ENCODE assay signal across 1 cellular context in the genomic region with DNA sequence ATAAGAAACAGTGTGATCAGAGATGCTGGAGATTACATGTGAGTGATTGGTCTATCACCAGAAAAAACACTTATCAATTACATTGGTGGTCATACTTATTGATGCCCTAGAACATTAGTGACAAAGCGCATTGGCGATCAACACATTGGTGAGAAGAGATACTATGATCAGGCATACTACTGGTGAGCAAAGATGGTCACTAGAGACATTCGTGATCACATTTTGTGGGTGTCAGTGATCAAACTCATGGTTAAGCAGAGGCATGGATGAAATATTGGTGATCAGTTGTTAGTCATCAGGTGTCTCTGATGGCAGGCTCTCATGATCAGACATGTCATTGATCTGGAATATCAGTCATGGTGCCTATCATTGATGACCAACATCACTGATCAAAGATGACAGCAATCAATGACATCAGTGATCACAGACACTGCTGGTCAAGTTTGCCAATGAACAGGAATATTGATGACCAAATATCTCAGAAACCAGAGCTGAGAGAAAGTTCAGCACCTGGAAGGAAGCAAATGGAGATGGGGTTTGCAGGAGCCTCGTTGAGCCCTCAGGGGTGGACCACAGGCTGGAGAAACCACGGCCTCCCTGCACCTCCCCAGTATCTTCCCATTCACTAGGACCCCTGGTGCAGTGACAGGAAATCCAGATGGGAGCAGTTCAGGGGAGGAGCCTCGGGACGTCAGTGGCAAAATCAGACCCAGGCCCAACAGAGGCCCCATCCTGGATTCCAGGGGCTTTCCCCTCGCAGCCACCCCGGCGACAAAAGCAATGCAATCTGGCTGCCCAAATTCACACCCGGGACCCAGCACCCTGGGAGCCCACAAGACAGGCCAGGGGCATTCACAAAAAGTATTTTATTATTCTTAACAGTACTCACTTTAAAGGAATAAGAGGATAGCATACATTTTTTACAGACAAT.
TF ChIP-seq lines count a peak whose summit lies in the region.

No MANE protein-coding gene starts in this region.

TF ChIP-seq in K562, 482 proteins besides CTCF, POLR2A, EP300 and RAD21 (continued from another document and continues in another):
- TF ChIP-seq, protein P1, sequence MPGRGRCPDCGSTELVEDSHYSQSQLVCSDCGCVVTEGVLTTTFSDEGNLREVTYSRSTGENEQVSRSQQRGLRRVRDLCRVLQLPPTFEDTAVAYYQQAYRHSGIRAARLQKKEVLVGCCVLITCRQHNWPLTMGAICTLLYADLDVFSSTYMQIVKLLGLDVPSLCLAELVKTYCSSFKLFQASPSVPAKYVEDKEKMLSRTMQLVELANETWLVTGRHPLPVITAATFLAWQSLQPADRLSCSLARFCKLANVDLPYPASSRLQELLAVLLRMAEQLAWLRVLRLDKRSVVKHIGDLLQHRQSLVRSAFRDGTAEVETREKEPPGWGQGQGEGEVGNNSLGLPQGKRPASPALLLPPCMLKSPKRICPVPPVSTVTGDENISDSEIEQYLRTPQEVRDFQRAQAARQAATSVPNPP (IDR thresholded peaks at IDR 0.05; ENCODE audit: borderline replicate concordance, insufficient read depth, insufficient read length): no peak
- TF ChIP-seq, protein P2, sequence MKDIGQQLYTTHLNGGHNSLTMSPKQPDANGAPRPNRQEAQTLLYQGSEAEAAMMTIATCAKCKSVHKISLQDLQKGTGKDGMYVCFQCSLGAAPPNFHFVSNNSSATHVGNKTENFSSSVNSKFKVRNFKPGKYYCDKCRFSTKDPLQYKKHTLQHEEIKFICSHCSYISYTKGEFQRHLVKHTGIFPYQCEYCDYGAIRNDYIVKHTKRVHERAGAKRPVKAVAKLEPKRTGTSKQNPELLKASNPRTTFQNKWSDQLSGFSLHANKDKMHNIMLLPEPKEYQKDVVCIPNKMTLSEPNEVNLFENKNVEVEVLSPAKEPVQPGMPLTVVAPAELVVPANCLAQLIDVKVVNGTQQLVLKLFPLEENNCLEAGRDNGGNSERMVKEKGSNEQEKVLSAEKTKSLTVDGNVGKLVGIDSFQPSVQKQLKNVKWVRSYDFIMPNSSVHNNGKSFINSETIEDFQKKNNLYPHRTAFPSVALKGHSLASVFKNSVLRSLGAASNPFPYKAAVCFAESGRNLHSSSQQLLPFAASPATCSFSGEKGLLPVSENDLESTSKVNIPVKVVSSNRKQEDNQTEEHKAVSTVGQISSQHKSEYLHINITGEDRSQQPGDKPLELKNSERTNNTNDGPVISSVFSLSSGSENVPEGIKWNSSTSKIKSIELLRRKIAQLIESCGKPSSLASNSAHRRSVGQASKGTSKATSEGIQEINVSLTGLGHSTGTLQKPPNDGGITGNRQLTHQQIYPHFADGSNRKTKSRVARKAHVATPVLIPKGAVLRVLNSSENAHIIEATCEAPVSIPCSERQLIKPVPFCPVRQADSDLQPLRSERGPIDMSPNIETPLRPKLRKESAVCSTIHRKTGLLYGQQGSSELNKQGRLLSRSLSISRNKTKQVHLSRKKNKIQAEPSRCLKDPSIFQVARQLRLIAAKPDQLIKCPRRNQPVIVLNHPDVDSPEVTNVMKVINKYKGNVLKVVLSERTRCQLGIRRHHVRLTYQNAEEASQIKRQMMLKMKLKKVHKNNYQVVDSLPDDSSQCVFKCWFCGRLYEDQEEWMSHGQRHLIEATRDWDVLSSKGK (CRISPR knock-in tag; IDR thresholded peaks at IDR 0.05): peak; percentile 63; the same call in 1 of the 2 replicates
- 0 out of 2 replicates have a peak, but pooled peaks have one; percentile 25 for TF ChIP-seq FOSL1 (tag; conservative IDR thresholded peaks at IDR 0.05)
- peak; percentile 15; the same call in 1 of the 2 replicates for TF ChIP-seq CHD2 (IDR thresholded peaks at IDR 0.05; ENCODE audit: low read depth, low read length)
- TF ChIP-seq, protein P3, sequence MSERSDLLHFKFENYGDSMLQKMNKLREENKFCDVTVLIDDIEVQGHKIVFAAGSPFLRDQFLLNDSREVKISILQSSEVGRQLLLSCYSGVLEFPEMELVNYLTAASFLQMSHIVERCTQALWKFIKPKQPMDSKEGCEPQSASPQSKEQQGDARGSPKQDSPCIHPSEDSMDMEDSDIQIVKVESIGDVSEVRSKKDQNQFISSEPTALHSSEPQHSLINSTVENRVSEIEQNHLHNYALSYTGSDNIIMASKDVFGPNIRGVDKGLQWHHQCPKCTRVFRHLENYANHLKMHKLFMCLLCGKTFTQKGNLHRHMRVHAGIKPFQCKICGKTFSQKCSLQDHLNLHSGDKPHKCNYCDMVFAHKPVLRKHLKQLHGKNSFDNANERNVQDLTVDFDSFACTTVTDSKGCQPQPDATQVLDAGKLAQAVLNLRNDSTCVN (CRISPR knock-in tag; IDR thresholded peaks at IDR 0.05): no peak
- TF ChIP-seq ZKSCAN1 (IDR thresholded peaks at IDR 0.05; ENCODE audit: low read depth, low read length): no peak
- TF ChIP-seq MTA3 (IDR thresholded peaks at IDR 0.05; ENCODE audit: borderline replicate concordance): peak; percentile 56; the same call in 1 of the 2 replicates
- TF ChIP-seq, protein P4, sequence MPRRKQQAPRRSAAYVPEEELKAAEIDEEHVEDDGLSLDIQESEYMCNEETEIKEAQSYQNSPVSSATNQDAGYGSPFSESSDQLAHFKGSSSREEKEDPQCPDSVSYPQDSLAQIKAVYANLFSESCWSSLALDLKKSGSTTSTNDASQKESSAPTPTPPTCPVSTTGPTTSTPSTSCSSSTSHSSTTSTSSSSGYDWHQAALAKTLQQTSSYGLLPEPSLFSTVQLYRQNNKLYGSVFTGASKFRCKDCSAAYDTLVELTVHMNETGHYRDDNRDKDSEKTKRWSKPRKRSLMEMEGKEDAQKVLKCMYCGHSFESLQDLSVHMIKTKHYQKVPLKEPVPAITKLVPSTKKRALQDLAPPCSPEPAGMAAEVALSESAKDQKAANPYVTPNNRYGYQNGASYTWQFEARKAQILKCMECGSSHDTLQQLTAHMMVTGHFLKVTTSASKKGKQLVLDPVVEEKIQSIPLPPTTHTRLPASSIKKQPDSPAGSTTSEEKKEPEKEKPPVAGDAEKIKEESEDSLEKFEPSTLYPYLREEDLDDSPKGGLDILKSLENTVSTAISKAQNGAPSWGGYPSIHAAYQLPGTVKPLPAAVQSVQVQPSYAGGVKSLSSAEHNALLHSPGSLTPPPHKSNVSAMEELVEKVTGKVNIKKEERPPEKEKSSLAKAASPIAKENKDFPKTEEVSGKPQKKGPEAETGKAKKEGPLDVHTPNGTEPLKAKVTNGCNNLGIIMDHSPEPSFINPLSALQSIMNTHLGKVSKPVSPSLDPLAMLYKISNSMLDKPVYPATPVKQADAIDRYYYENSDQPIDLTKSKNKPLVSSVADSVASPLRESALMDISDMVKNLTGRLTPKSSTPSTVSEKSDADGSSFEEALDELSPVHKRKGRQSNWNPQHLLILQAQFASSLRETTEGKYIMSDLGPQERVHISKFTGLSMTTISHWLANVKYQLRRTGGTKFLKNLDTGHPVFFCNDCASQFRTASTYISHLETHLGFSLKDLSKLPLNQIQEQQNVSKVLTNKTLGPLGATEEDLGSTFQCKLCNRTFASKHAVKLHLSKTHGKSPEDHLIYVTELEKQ (CRISPR knock-in tag; IDR thresholded peaks at IDR 0.05): no peak
- TF ChIP-seq ETV5 (CRISPR knock-in tag; IDR thresholded peaks at IDR 0.05; ENCODE audit: low read depth): no peak
- TF ChIP-seq EHMT2 (IDR thresholded peaks at IDR 0.05): no peak
- TF ChIP-seq CBX1 (IDR thresholded peaks at IDR 0.05; ENCODE audit: low read depth): no peak
- 0 out of 2 replicates have a peak, but pooled peaks have one; percentile 26 for TF ChIP-seq ZNF717 (CRISPR knock-in tag; IDR thresholded peaks at IDR 0.05)
- TF ChIP-seq, protein P5, sequence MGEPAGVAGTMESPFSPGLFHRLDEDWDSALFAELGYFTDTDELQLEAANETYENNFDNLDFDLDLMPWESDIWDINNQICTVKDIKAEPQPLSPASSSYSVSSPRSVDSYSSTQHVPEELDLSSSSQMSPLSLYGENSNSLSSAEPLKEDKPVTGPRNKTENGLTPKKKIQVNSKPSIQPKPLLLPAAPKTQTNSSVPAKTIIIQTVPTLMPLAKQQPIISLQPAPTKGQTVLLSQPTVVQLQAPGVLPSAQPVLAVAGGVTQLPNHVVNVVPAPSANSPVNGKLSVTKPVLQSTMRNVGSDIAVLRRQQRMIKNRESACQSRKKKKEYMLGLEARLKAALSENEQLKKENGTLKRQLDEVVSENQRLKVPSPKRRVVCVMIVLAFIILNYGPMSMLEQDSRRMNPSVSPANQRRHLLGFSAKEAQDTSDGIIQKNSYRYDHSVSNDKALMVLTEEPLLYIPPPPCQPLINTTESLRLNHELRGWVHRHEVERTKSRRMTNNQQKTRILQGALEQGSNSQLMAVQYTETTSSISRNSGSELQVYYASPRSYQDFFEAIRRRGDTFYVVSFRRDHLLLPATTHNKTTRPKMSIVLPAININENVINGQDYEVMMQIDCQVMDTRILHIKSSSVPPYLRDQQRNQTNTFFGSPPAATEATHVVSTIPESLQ (CRISPR knock-in tag; IDR thresholded peaks at IDR 0.05): no peak
- TF ChIP-seq POLR2G (IDR thresholded peaks at IDR 0.05; ENCODE audit: low read depth, low read length): peak; percentile 75
- no peak for TF ChIP-seq GTF2F1 (IDR thresholded peaks at IDR 0.05; ENCODE audit: low read depth, low read length)
- TF ChIP-seq CBX3 (IDR thresholded peaks at IDR 0.05; ENCODE audit: borderline replicate concordance in 1 of 2, low read length in 2 of 2): no peak
- TF ChIP-seq, protein P6, sequence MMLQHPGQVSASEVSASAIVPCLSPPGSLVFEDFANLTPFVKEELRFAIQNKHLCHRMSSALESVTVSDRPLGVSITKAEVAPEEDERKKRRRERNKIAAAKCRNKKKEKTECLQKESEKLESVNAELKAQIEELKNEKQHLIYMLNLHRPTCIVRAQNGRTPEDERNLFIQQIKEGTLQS (IDR thresholded peaks at IDR 0.05): no peak
- TF ChIP-seq, protein P6 (CRISPR knock-in tag; conservative IDR thresholded peaks at IDR 0.05): no peak
- TF ChIP-seq ZKSCAN8 (CRISPR knock-in tag; IDR thresholded peaks at IDR 0.05): no peak
- TF ChIP-seq EP400 (IDR thresholded peaks at IDR 0.05): no peak
- no peak for TF ChIP-seq ATF1 (CRISPR knock-in tag; IDR thresholded peaks at IDR 0.05)
- TF ChIP-seq ATF1 (tag; IDR thresholded peaks at IDR 0.05): no peak
- no peak for TF ChIP-seq EZH2 (IDR thresholded peaks at IDR 0.05; ENCODE audit: borderline replicate concordance, low read depth, low read length)
- TF ChIP-seq PHF20 (IDR thresholded peaks at IDR 0.05; ENCODE audit: partially characterized antibody): no peak
- no peak for TF ChIP-seq SMAD4 (CRISPR knock-in tag; conservative IDR thresholded peaks at IDR 0.05)
- TF ChIP-seq MBD2 (IDR thresholded peaks at IDR 0.05; ENCODE audit: borderline replicate concordance, low read depth): peak; percentile 55; the same call in 1 of the 2 replicates
- TF ChIP-seq, protein P7, sequence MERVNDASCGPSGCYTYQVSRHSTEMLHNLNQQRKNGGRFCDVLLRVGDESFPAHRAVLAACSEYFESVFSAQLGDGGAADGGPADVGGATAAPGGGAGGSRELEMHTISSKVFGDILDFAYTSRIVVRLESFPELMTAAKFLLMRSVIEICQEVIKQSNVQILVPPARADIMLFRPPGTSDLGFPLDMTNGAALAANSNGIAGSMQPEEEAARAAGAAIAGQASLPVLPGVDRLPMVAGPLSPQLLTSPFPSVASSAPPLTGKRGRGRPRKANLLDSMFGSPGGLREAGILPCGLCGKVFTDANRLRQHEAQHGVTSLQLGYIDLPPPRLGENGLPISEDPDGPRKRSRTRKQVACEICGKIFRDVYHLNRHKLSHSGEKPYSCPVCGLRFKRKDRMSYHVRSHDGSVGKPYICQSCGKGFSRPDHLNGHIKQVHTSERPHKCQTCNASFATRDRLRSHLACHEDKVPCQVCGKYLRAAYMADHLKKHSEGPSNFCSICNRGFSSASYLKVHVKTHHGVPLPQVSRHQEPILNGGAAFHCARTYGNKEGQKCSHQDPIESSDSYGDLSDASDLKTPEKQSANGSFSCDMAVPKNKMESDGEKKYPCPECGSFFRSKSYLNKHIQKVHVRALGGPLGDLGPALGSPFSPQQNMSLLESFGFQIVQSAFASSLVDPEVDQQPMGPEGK (CRISPR knock-in tag; IDR thresholded peaks at IDR 0.05; ENCODE audit: borderline replicate concordance): no peak
- peak; percentile 77 for TF ChIP-seq RBM22 (IDR thresholded peaks at IDR 0.05; ENCODE audit: low read depth, low read length, poor library complexity, severe bottlenecking)
- TF ChIP-seq PTTG1 (tag; IDR thresholded peaks at IDR 0.05; ENCODE audit: low read depth): no peak
- TF ChIP-seq, protein P8, sequence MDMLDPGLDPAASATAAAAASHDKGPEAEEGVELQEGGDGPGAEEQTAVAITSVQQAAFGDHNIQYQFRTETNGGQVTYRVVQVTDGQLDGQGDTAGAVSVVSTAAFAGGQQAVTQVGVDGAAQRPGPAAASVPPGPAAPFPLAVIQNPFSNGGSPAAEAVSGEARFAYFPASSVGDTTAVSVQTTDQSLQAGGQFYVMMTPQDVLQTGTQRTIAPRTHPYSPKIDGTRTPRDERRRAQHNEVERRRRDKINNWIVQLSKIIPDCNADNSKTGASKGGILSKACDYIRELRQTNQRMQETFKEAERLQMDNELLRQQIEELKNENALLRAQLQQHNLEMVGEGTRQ (CRISPR knock-in tag; IDR thresholded peaks at IDR 0.05): no peak
- TF ChIP-seq MCM5 (IDR thresholded peaks at IDR 0.05; ENCODE audit: low read depth): no peak
- no peak for TF ChIP-seq ELF1 (tag; IDR thresholded peaks at IDR 0.05)
- TF ChIP-seq, protein P9, sequence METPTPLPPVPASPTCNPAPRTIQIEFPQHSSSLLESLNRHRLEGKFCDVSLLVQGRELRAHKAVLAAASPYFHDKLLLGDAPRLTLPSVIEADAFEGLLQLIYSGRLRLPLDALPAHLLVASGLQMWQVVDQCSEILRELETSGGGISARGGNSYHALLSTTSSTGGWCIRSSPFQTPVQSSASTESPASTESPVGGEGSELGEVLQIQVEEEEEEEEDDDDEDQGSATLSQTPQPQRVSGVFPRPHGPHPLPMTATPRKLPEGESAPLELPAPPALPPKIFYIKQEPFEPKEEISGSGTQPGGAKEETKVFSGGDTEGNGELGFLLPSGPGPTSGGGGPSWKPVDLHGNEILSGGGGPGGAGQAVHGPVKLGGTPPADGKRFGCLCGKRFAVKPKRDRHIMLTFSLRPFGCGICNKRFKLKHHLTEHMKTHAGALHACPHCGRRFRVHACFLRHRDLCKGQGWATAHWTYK (CRISPR knock-in tag; IDR thresholded peaks at IDR 0.05): no peak
- no peak for TF ChIP-seq ZFP36 (IDR thresholded peaks at IDR 0.05; ENCODE audit: low read depth, low read length, partially characterized antibody)
- no peak for TF ChIP-seq SAFB2 (IDR thresholded peaks at IDR 0.05; ENCODE audit: borderline replicate concordance, low read depth, low read length, severe bottlenecking)
